ENCODE assay signal across 12 cellular contexts in genomic region chr10:91200314-91201212, GRCh38. TPM values are rescaled to one million over a fixed set of nuclear protein-coding genes. Genes with fewer than 3 reads are reported as not detected.
DNase-seq lines count a peak whose midpoint lies in the region; ATAC-seq and TF ChIP-seq lines count a peak whose summit lies in the region.
"Had no signal": no experiment of that assay in that cellular context is flagged by ENCODE, and none has a peak within 500 bp of the region (broad histone marks: within the 10 kb centered on the region; RNA-seq: fewer than 3 reads in every experiment).

No MANE protein-coding gene starts in this region.

- no peak for DNase-seq in CD4-positive, alpha-beta T cell
- DNase-seq in left ventricle myocardium inferior (no peak), GM10248 (ENCODE audit: extremely low spot score) (no peak), medulla oblongata (ENCODE audit: extremely low spot score) (no peak)
- DNase-seq: aorta, NCI-H1048 had no signal

- CTCF ChIA-PET in CD4-positive, alpha-beta T cell (lab: Charles Lee) = interaction anchor here (1.2 kb wide), 1 partner anchor 14 kb away, joined by 3 read pairs; no protein-coding TSS in a partner anchor
- CTCF ChIA-PET in GM10248 (lab: Yijun Ruan, JAX) = interaction anchor here (0.9 to 2.5 kb wide), 8 partner anchors 10 to 281 kb away, joined by 3 to 15 read pairs (median 3); no protein-coding TSS in a partner anchor

- no peaks in the 10 kb centered on the region for H3K9me3 ChIP-seq in CD4-positive, alpha-beta T cell (ENCODE audit: control insufficient read depth, low read length)
- H3K9me3 ChIP-seq in OCI-LY3 (ENCODE audit: insufficient read depth, low read length) (no peaks in the 10 kb centered on the region), left ventricle myocardium inferior (replicated peaks) (no peaks in the 10 kb centered on the region)

- no peaks in the 10 kb centered on the region for H3K27me3 ChIP-seq in CD4-positive, alpha-beta T cell (ENCODE audit: control insufficient read depth, insufficient read depth, low read length)
- H3K27me3 ChIP-seq in OCI-LY3 (ENCODE audit: low read depth, low read length) = no peaks in the 10 kb centered on the region
- H3K27me3 ChIP-seq in left ventricle myocardium inferior (ENCODE audit: low read depth) = no peaks in the 10 kb centered on the region

- H3K27ac ChIP-seq in CD4-positive, alpha-beta T cell (ENCODE audit: low read depth, low read length) = peak overlapping the region; percentile 57
- H3K27ac ChIP-seq in OCI-LY3 (ENCODE audit: low read length) (no peak overlapping the region), left ventricle myocardium inferior (replicated peaks) (peak overlapping the region; percentile 57)

- intact Hi-C loops in CD4-positive, alpha-beta T cell (cut with DNase I, micrococcal nuclease) = loop anchor here in 1 of 2 experiments (2.0 kb wide), 2 partner anchors 20 to 38 kb away; partner anchors contain the start of gene PCGF5
- intact Hi-C loops in left ventricle myocardium inferior (cut with micrococcal nuclease) = no loop called here

- ATAC-seq in CD4-positive, alpha-beta T cell (ENCODE audit: poor library complexity) = no peak
- ATAC-seq in GM18909 (IDR thresholded peaks at IDR 0.05; ENCODE audit: poor library complexity, unreplicated experiment) (peak; percentile 20), GM18517 (IDR thresholded peaks at IDR 0.05; ENCODE audit: unreplicated experiment) (no peak)
- ATAC-seq in activated CD4-positive, CD25-positive, alpha-beta regulatory T cell treated with anti-CD3 and anti-CD28 coated beads, Interleukin-2, amount 50 U/mL, for 24 hours = no peak

- H3K4me3 ChIP-seq in OCI-LY3 (ENCODE audit: low read length) (no peak overlapping the region), left ventricle myocardium inferior (no peak overlapping the region)
- H3K4me3 ChIP-seq: skin epidermis had no signal

- peaks cover 84% of the 10 kb centered on the region for H3K4me1 Mint-ChIP-seq in CD4-positive, alpha-beta T cell (ENCODE audit: low read depth)

- H3K9ac ChIP-seq in OCI-LY3 (ENCODE audit: low read length) = no peak overlapping the region

- no peak for TF ChIP-seq CTCF in CD4-positive, alpha-beta T cell (IDR thresholded peaks at IDR 0.05)
- TF ChIP-seq CTCF in OCI-LY3 (IDR thresholded peaks at IDR 0.05; ENCODE audit: low read depth, low read length) (no peak), left ventricle myocardium inferior (IDR thresholded peaks at IDR 0.05; ENCODE audit: borderline replicate concordance) (no peak), GM10248 (IDR thresholded peaks at IDR 0.05; ENCODE audit: control extremely low read depth, extremely low read depth, low read depth, missing control alignments) (no peak)

- POLR2A ChIA-PET in CD4-positive, alpha-beta T cell (lab: Charles Lee) = interaction anchor here (0.7 to 3.0 kb wide), 9 partner anchors 9 to 598 kb away, joined by 3 to 45 read pairs (median 4); partner anchors contain the start of genes PCGF5 and TNKS2
- POLR2A ChIA-PET in GM10248 (lab: Yijun Ruan, JAX) = no interaction called here

- H3K36me3 ChIP-seq in OCI-LY3 (replicated peaks; ENCODE audit: low read depth, low read length) = no peaks in the 10 kb centered on the region
- H3K36me3 ChIP-seq in left ventricle myocardium inferior = no peaks in the 10 kb centered on the region

- peak overlapping the region; percentile 49; the same call in 1 of the 2 replicates for H3K4me2 ChIP-seq in OCI-LY3 (ENCODE audit: low read length)

- no peaks in the 10 kb centered on the region for H3K36me3 Mint-ChIP-seq in CD4-positive, alpha-beta T cell (ENCODE audit: low read depth)
- H3K36me3 Mint-ChIP-seq: WTC11 had no signal

- no peaks in the 10 kb centered on the region for H3K9me3 Mint-ChIP-seq in CD4-positive, alpha-beta T cell
- H3K9me3 Mint-ChIP-seq: WTC11 had no signal

- peaks cover 69% of the 10 kb centered on the region for H3K79me2 ChIP-seq in OCI-LY3 (ENCODE audit: low read length)

- no peak overlapping the region for H2AFZ ChIP-seq in OCI-LY3 (ENCODE audit: low read depth, low read length)

- peaks cover 19% of the 10 kb centered on the region for H4K20me1 ChIP-seq in OCI-LY3 (ENCODE audit: insufficient read depth, low read length)

- H3K27me3 Mint-ChIP-seq in CD4-positive, alpha-beta T cell = no peaks in the 10 kb centered on the region

- peaks cover 19% of the 10 kb centered on the region for H3K4me1 ChIP-seq in OCI-LY3 (ENCODE audit: low read length)
- peaks cover 89% of the 10 kb centered on the region for H3K4me1 ChIP-seq in left ventricle myocardium inferior

- H3K27ac Mint-ChIP-seq in CD4-positive, alpha-beta T cell = peak overlapping the region; percentile 80
- H3K27ac Mint-ChIP-seq: WTC11 had no signal

- peak overlapping the region; percentile 65 for H3K4me3 Mint-ChIP-seq in CD4-positive, alpha-beta T cell
- H3K4me3 Mint-ChIP-seq: WTC11 had no signal

RNA-seq across cellular contexts. Expression of gene PCGF5, which starts 19.9 kb away (rescaled TPM):
- 10 to 100 TPM; 57.7 to 58.4 TPM for total RNA-seq in CD4-positive, alpha-beta T cell
- 61.0 TPM for total RNA-seq in left ventricle myocardium inferior
